ENCODE assay signal across 8 cellular contexts in the genomic region with DNA sequence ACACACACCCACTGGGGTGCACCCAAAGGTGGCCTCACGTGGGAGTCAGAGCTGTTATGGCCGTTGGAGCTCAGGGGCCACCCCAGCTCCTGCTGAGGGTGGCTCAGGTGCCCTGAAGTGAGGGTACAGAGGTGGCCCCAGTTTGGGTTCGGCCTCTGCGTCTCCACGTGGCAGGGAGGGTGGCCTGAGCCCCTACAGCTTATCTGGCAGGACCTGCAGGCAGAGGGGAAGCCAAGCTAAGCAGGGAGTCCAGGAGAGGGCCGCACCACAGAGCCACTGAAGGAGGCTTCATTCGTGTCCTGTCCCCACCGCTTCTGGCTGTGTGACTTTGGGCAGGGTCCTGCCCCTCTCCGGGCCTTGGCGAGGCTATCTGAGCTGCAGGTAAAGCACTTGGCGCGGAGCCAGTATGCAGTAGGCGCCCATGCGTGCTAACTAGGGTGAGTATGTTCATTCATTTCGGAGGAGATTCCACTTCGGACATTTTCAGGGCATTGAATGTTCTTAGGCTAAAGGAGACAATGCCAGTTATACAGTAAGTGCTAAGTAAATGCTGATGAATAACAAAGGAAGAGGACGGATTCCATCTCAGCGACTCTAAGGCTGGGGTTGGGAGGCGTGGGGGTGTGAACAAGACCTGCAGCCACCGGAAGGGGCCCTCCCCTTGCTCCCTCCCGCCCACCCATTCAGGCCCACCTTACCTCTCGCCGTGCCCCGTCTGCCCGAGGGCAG. TPM values are rescaled to one million over a fixed set of nuclear protein-coding genes. Genes with fewer than 3 reads are reported as not detected.
A peak's percentile ranks its signal among the peaks of the same experiment; 100 is the strongest.
DNase-seq lines count a peak whose midpoint lies in the region; ATAC-seq, FAIRE-seq and TF ChIP-seq lines count a peak whose summit lies in the region.

No MANE protein-coding gene starts in this region.

- H3K9me3 ChIP-seq in CD8-positive, alpha-beta memory T cell (ENCODE audit: low read length), result no peaks in the 10 kb centered on the region
- H3K9me3 ChIP-seq in HUES48 (ENCODE audit: control insufficient read depth, insufficient read depth, low read length), result no peaks in the 10 kb centered on the region

- FAIRE-seq in GM12892 (lab: Jason Lieb, UNC), result no peak

- no peak overlapping the region for H3K4me3 ChIP-seq in CD8-positive, alpha-beta memory T cell (ENCODE audit: low read length)
- peak overlapping the region; percentile 54 for H3K4me3 ChIP-seq in HUES48 (ENCODE audit: low read depth, low read length)

- peak in 1 of 5 donors; percentile 52 for DNase-seq in CD8-positive, alpha-beta memory T cell
- DNase-seq in central memory CD8-positive, alpha-beta T cell (ENCODE audit: low spot score in 2 of 2), result no peak
- DNase-seq in nephron progenitor cell (no peak), left lobe of liver (ENCODE audit: low spot score) (no peak), GM12892 (ENCODE audit: insufficient read length) (no peak)

- POLR2A ChIA-PET in CD8-positive, alpha-beta memory T cell (lab: Charles Lee), result interaction anchor here (0.5 to 1.6 kb wide), 10 partner anchors 12 to 1223 kb away, joined by 3 to 5 read pairs (median 3); a partner anchor contains a TSS

- H3K9ac ChIP-seq in HUES48 (ENCODE audit: low read depth, low read length), result peak overlapping the region; percentile 27; the same call in 1 of the 2 replicates

- ATAC-seq in central memory CD8-positive, alpha-beta T cell (replicated peaks; ENCODE audit: extremely low read depth, poor library complexity, severe bottlenecking), result no peak
- ATAC-seq in GM18868 (IDR thresholded peaks at IDR 0.05; ENCODE audit: unreplicated experiment) (no peak), left lobe of liver (no peak), GM19328 (IDR thresholded peaks at IDR 0.05; ENCODE audit: unreplicated experiment) (no peak)

- peaks cover 0 to 3% of the 10 kb centered on the region in 2 donors for H3K27me3 Mint-ChIP-seq in CD8-positive, alpha-beta memory T cell
- no peaks in the 10 kb centered on the region for H3K27me3 Mint-ChIP-seq in central memory CD8-positive, alpha-beta T cell
- peaks cover 7% of the 10 kb centered on the region for H3K27me3 Mint-ChIP-seq in nephron progenitor cell (ENCODE audit: low read depth, poor library complexity)

- peaks cover 28% of the 10 kb centered on the region for H3K4me1 ChIP-seq in CD8-positive, alpha-beta memory T cell (ENCODE audit: insufficient read depth, low read length)
- peaks cover 15% of the 10 kb centered on the region for H3K4me1 ChIP-seq in HUES48 (ENCODE audit: control insufficient read depth, insufficient read depth, low read length)

- H3K27ac Mint-ChIP-seq in CD8-positive, alpha-beta memory T cell, result peak overlapping the region; percentile 29 to 86 (median 62)
- no peak overlapping the region for H3K27ac Mint-ChIP-seq in central memory CD8-positive, alpha-beta T cell (ENCODE audit: low read depth)
- no peak overlapping the region for H3K27ac Mint-ChIP-seq in nephron progenitor cell

- peaks cover 24 to 36% (median 29%) of the 10 kb centered on the region in 3 donors for H3K4me1 Mint-ChIP-seq in CD8-positive, alpha-beta memory T cell
- H3K4me1 Mint-ChIP-seq in central memory CD8-positive, alpha-beta T cell, result peaks cover 23% of the 10 kb centered on the region
- peaks cover 60% of the 10 kb centered on the region for H3K4me1 Mint-ChIP-seq in nephron progenitor cell

- no peak overlapping the region for H3K27ac ChIP-seq in CD8-positive, alpha-beta memory T cell (ENCODE audit: low read depth, low read length)
- peak overlapping the region; percentile 90 for H3K27ac ChIP-seq in HUES48 (ENCODE audit: low read depth, low read length)

- no peaks in the 10 kb centered on the region for H3K9me3 Mint-ChIP-seq in CD8-positive, alpha-beta memory T cell
- no peaks in the 10 kb centered on the region for H3K9me3 Mint-ChIP-seq in central memory CD8-positive, alpha-beta T cell
- H3K9me3 Mint-ChIP-seq in nephron progenitor cell, result no peaks in the 10 kb centered on the region

- peaks cover 4% of the 10 kb centered on the region for H3K27me3 ChIP-seq in CD8-positive, alpha-beta memory T cell (ENCODE audit: insufficient read depth, low read length, poor library complexity, severe bottlenecking)
- H3K27me3 ChIP-seq in HUES48 (ENCODE audit: control insufficient read depth, insufficient read depth, low read length), result peaks cover 3% of the 10 kb centered on the region; the same call in 1 of the 2 replicates

- H3K36me3 ChIP-seq in CD8-positive, alpha-beta memory T cell (ENCODE audit: insufficient read depth, low read length), result peaks cover 6% of the 10 kb centered on the region
- H3K36me3 ChIP-seq in HUES48 (ENCODE audit: control insufficient read depth, insufficient read depth, low read length), result peaks cover 3% of the 10 kb centered on the region; the same call in 1 of the 2 replicates

- TF ChIP-seq CTCF in nephron progenitor cell (IDR thresholded peaks at IDR 0.05), result no peak

- TF ChIP-seq POLR2A in GM12892 (IDR thresholded peaks at IDR 0.05; ENCODE audit: low read depth, low read length), result no peak

- peak overlapping the region; percentile 56 to 74 (median 71) for H3K4me3 Mint-ChIP-seq in CD8-positive, alpha-beta memory T cell
- H3K4me3 Mint-ChIP-seq in central memory CD8-positive, alpha-beta T cell, result peak overlapping the region; percentile 75
- peak overlapping the region; percentile 74 for H3K4me3 Mint-ChIP-seq in nephron progenitor cell

- peaks cover 0 to 21% (median 0%) of the 10 kb centered on the region in 3 donors for H3K36me3 Mint-ChIP-seq in CD8-positive, alpha-beta memory T cell
- peaks cover 17% of the 10 kb centered on the region for H3K36me3 Mint-ChIP-seq in central memory CD8-positive, alpha-beta T cell (ENCODE audit: insufficient read depth)
- H3K36me3 Mint-ChIP-seq in nephron progenitor cell (ENCODE audit: low read depth), result no peaks in the 10 kb centered on the region

- CTCF ChIA-PET in CD8-positive, alpha-beta memory T cell (lab: Charles Lee), result interaction anchor here (0.6 to 4.3 kb wide), 24 partner anchors 8 to 397 kb away, joined by 3 to 25 read pairs (median 4); a partner anchor contains a TSS

RNA-seq across cellular contexts. Expression of a gene that starts 4.9 kb away (rescaled TPM):
- total RNA-seq in CD8-positive, alpha-beta memory T cell, result 100 to 1,000 TPM; 107 to 110 TPM
- polyA plus RNA-seq in CD8-positive, alpha-beta memory T cell, result 169 TPM
- 55.7 TPM for total RNA-seq in left lobe of liver
- polyA plus RNA-seq in GM12892 (2012; ENCODE audit: missing spikeins), result 8.4 TPM

RNA-seq across cellular contexts. Expression of a gene that starts 13.1 kb away (rescaled TPM):
- total RNA-seq in CD8-positive, alpha-beta memory T cell, result not detected
- polyA plus RNA-seq in CD8-positive, alpha-beta memory T cell, result not detected
- total RNA-seq in left lobe of liver, result 0.20 TPM
- polyA plus RNA-seq in GM12892 (2012; ENCODE audit: missing spikeins), result 5.7 TPM

RNA-seq across cellular contexts. Expression of a gene that starts 19.1 kb away (rescaled TPM):
- not detected for total RNA-seq in CD8-positive, alpha-beta memory T cell
- polyA plus RNA-seq in CD8-positive, alpha-beta memory T cell, result not detected
- not detected for total RNA-seq in left lobe of liver
- polyA plus RNA-seq in GM12892 (2012; ENCODE audit: missing spikeins), result not detected

RNA-seq across cellular contexts. Expression of a gene that starts 21.9 kb away (rescaled TPM):
- 1,000 to 10,000 TPM; 1,684 to 1,700 TPM for total RNA-seq in CD8-positive, alpha-beta memory T cell
- polyA plus RNA-seq in CD8-positive, alpha-beta memory T cell, result 1,487 TPM
- 425 TPM for total RNA-seq in left lobe of liver
- 2,400 TPM for polyA plus RNA-seq in GM12892 (2012; ENCODE audit: missing spikeins)

RNA-seq across cellular contexts. Expression of a gene that starts 35.9 kb away (rescaled TPM):
- 100 to 1,000 TPM; 127 to 128 TPM for total RNA-seq in CD8-positive, alpha-beta memory T cell
- polyA plus RNA-seq in CD8-positive, alpha-beta memory T cell, result 84.4 TPM
- 30.4 TPM for total RNA-seq in left lobe of liver
- polyA plus RNA-seq in GM12892 (2012; ENCODE audit: missing spikeins), result 98.8 TPM

Comparison
In these comparisons a context has a peak if more than half of its experiments do, and no peak if none do; other contexts are left out.
1. H3K27ac Mint-ChIP-seq: peak in CD8-positive, alpha-beta memory T cell (8 of 8); none in central memory CD8-positive, alpha-beta T cell (single experiment) and nephron progenitor cell (single experiment).
2. Peak in every context shown above with its lines, with median percentiles within 50 percentile points of each other: H3K4me3 Mint-ChIP-seq.